In the genomic region with DNA sequence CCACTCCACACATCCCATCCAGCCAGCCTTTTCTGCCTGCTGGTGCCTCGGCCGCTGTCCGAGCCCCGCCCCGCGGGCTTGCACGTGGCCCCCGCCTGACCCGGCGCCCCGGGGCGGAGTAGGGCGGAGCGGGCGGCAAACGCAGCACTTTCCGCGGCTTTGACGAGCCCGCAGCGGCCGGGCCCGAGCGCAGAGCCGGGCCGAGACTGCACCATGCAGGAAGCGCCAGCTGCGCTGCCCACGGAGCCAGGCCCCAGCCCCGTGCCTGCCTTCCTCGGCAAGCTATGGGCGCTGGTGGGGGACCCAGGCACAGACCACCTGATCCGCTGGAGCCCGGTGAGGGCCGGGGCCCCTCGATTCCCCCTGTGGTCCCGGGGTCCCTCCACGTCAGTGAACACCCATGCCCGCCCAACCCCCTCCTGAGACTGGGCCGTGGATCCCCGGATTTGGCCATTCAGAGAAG, we compare ENCODE assay signal across 8 cellular contexts. TPM values are rescaled to one million over a fixed set of nuclear protein-coding genes. Genes with fewer than 3 reads are reported as not detected.
DNase-seq lines count a peak whose midpoint lies in the region; ATAC-seq and TF ChIP-seq lines count a peak whose summit lies in the region.

A gene with protein sequence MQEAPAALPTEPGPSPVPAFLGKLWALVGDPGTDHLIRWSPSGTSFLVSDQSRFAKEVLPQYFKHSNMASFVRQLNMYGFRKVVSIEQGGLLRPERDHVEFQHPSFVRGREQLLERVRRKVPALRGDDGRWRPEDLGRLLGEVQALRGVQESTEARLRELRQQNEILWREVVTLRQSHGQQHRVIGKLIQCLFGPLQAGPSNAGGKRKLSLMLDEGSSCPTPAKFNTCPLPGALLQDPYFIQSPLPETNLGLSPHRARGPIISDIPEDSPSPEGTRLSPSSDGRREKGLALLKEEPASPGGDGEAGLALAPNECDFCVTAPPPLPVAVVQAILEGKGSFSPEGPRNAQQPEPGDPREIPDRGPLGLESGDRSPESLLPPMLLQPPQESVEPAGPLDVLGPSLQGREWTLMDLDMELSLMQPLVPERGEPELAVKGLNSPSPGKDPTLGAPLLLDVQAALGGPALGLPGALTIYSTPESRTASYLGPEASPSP (plus strand): TSS at position 147 of the 463 bp plus-strand sequence. CDS start 67 bp downstream, at position 214.

- 2 to 17% (median 2%) methylated on average over 6 to 41 of the region's 41 CpGs for WGBS in stomach, 5 donors

- CTCF ChIA-PET in BJ (lab: Yijun Ruan, JAX): interaction anchor here (1.9 to 7.1 kb wide), 2 partner anchors 9 to 10 kb away, joined by 5 to 36 read pairs; no protein-coding TSS in a partner anchor

- H3K36me3 ChIP-seq in BJ (ENCODE audit: control insufficient read depth, insufficient read depth, low read length) (no peaks in the 10 kb centered on the region), HUES6 (ENCODE audit: control insufficient read depth, insufficient read depth, low read length) (no peaks in the 10 kb centered on the region), stomach (no peaks in the 10 kb centered on the region)

- no peaks in the 10 kb centered on the region for H3K9me3 ChIP-seq in HUES6 (ENCODE audit: control insufficient read depth, insufficient read depth, low read depth, low read length)
- no peaks in the 10 kb centered on the region for H3K9me3 ChIP-seq in stomach

- no peak within 1 kb of the TSS for H3K9ac ChIP-seq in HUES6 (ENCODE audit: low read length)

- H3K4me1 ChIP-seq in HUES6 (ENCODE audit: control insufficient read depth, insufficient read depth, low read length) (peaks cover 14% of the 10 kb centered on the region), stomach (peaks cover 47 to 76% (median 67%) of the 10 kb centered on the region in 4 donors)

- peaks cover 58% of the 10 kb centered on the region for H3K4me1 Mint-ChIP-seq in brain

- H3K4me3 Mint-ChIP-seq in brain: peak within 1 kb of the TSS; percentile 79 to 87 (median 82)

- peak within 1 kb of the TSS in 3 of 5 experiments; percentile 48 to 80 (median 74) for H3K27ac Mint-ChIP-seq in brain

- H3K27ac ChIP-seq in HUES6 (ENCODE audit: low read depth, low read length) (no peak within 1 kb of the TSS), layer of hippocampus (ENCODE audit: low read depth, low read length) (peak within 1 kb of the TSS; percentile 92), stomach (peak within 1 kb of the TSS in 4 of 5 donors; percentile 42 to 80 (median 74))

- peaks cover 5% of the 10 kb centered on the region for H3K36me3 Mint-ChIP-seq in brain

- intact Hi-C loops in stomach (cut with DNase I; ENCODE audit: low total_unique reads): no loop called here

- TF ChIP-seq POLR2A in stomach (IDR thresholded peaks at IDR 0.05): no peak

- H3K27me3 ChIP-seq in BJ (ENCODE audit: control insufficient read depth, insufficient read depth, low read length) (peaks cover 18% of the 10 kb centered on the region), HUES6 (ENCODE audit: control insufficient read depth, insufficient read depth, low read length) (peaks cover 100% of the 10 kb centered on the region), layer of hippocampus (ENCODE audit: control insufficient read depth, insufficient read depth, low read length) (peaks cover 3% of the 10 kb centered on the region), stomach (peaks cover 0 to 76% (median 25%) of the 10 kb centered on the region in 3 donors)

- ATAC-seq in GM18870 (IDR thresholded peaks at IDR 0.05; ENCODE audit: unreplicated experiment): no peak

- DNase-seq in BJ (ENCODE audit: low read depth) (no peak), stomach (peak; percentile 79), DMS79 treated with DMSO at 0.1 percent for 48 hours (lab: John Stamatoyannopoulos, UW) (no peak), amniotic stem cell (lab: John Stamatoyannopoulos, UW) (no peak)

- TF ChIP-seq EP300 in stomach (IDR thresholded peaks at IDR 0.05): no peak

- POLR2A ChIA-PET in BJ (lab: Charles Lee): no interaction called here

- H3K4me3 ChIP-seq in BJ (ENCODE audit: low read depth, low read length): peak within 1 kb of the TSS; percentile 9
- H3K4me3 ChIP-seq in HUES6 (ENCODE audit: low read depth, low read length): peak within 1 kb of the TSS; percentile 55
- peak within 1 kb of the TSS; percentile 30 to 49 (median 36) for H3K4me3 ChIP-seq in stomach

- TF ChIP-seq CTCF in BJ (IDR thresholded peaks at IDR 0.05; ENCODE audit: insufficient read depth, low read depth, low read length): no peak
- no peak for TF ChIP-seq CTCF in brain (conservative IDR thresholded peaks at IDR 0.05)
- TF ChIP-seq CTCF in stomach (IDR thresholded peaks at IDR 0.05): no peak

- H3K9me3 Mint-ChIP-seq in brain: peaks cover 0 to 11% (median 3%) of the 10 kb centered on the region in 5 experiments

- peaks cover 87% of the 10 kb centered on the region for H3K27me3 Mint-ChIP-seq in brain

RNA-seq across cellular contexts. Expression of the gene that starts here (rescaled TPM):
- polyA plus RNA-seq in BJ (2011; rRNA removed) (3.2 and 4.1 TPM in 2 replicates), brain (ENCODE audit: insufficient read depth, low read depth, low replicate concordance) (6.4 TPM), stomach (10 to 100 TPM; 23.8 to 65.4 (median 27.9) TPM)
- 2.4 and 3.9 TPM in 2 replicates for polyA minus RNA-seq in BJ (2011; rRNA and poly(A)+ RNA removed)
- total RNA-seq in stomach: 100 to 1,000 TPM in 1 of 5 donors, 10 to 100 TPM in 3, 1 to 10 TPM in 1; 9.5 to 630 (median 36.5) TPM
